In the genomic region with DNA sequence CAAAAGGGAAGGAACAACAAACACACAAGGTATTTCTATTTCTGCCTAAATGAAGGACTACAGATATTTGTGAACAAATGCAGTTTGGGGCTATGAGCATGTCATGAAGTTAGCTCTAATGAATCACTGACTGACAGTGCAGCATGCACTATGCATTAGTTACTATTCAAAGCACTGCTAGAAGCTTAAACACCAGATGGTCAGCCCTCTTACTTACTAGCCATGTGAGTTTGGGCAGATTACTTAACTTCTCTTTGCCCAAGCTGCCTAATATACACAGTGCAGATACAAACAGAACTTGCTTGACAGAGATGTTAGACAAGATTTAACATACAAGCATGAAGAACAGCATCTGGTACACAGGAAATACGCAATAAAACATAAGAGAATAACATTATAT, we compare ENCODE assay signal across 1 cellular context.
TF ChIP-seq lines count a peak whose summit lies in the region.

No MANE protein-coding gene starts in this region.

TF ChIP-seq in IMR-90, 13 proteins besides CTCF, POLR2A, EP300 and RAD21:
- no peak for TF ChIP-seq RFX5 (IDR thresholded peaks at IDR 0.05; ENCODE audit: low read depth, low read length)
- peak; percentile 53; the same call in 1 of the 2 replicates for TF ChIP-seq MXI1 (IDR thresholded peaks at IDR 0.05; ENCODE audit: borderline replicate concordance, low read depth, low read length)
